In genomic region chr17:61454095-61454931, GRCh38 we compare ENCODE assay signal across 2 cellular contexts.
A peak's percentile ranks its signal among the peaks of the same experiment; 100 is the strongest.
TF ChIP-seq lines count a peak whose summit lies in the region.

No MANE protein-coding gene starts in this region.

TF ChIP-seq in endothelial cell of umbilical vein, 7 proteins besides CTCF, POLR2A, EP300 and RAD21:
- TF ChIP-seq FOS (IDR thresholded peaks at IDR 0.05; ENCODE audit: borderline replicate concordance, insufficient read depth, low read length) (no peak), POLR2AphosphoS5 (IDR thresholded peaks at IDR 0.05; ENCODE audit: insufficient read depth, low read depth, low read length) (no peak), MYC (IDR thresholded peaks at IDR 0.05; ENCODE audit: low read depth, low read length) (no peak), MAX (IDR thresholded peaks at IDR 0.05; ENCODE audit: insufficient read depth, insufficient read length) (no peak), EZH2 (IDR thresholded peaks at IDR 0.05; ENCODE audit: borderline replicate concordance, low read depth, low read length, severe bottlenecking) (peak; percentile 97), JUN (IDR thresholded peaks at IDR 0.05; ENCODE audit: borderline replicate concordance, insufficient read depth, insufficient read length, low read depth) (no peak), GATA2 (IDR thresholded peaks at IDR 0.05; ENCODE audit: insufficient read depth, insufficient read length, low read depth, low read length) (no peak)

TF ChIP-seq in GM12891, 5 proteins besides CTCF, POLR2A, EP300 and RAD21:
- TF ChIP-seq PAX5 (IDR thresholded peaks at IDR 0.05; ENCODE audit: insufficient read depth, low read length, severe bottlenecking): no peak
- TF ChIP-seq POU2F2 (IDR thresholded peaks at IDR 0.05; ENCODE audit: low read depth, low read length): no peak
- no peak for TF ChIP-seq TAF1 (IDR thresholded peaks at IDR 0.05; ENCODE audit: low read depth, low read length)
- no peak for TF ChIP-seq POLR2AphosphoS5 (IDR thresholded peaks at IDR 0.05; ENCODE audit: low read depth, low read length)
